In the genomic region with DNA sequence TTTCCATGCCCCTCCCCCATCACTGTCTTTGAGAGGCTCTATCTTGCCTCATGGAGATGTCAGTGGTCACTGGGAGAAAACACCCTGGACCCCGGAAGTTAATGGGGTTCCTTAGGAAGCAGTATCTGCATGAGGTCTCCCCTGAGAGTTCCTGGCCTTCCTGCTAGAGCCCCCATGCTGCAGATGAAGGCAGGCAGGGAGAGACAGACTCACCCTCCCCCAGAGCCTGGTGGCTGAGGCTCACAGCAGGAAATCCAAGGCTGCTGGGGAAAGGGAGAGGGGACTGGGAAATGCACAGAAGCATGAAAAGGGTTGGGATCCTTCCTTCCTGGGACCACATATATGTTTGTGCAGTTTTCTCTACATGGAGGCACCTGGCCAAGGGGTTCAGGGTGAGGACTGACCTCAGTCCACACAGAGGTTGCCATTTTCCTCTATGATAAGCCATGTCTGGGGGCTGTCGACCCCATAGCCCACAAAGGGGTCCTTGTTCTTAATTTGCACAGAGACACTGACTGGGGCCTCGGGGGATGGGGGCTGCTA, we compare ENCODE assay signal across 22 cellular contexts.
"Had no signal": no experiment of that assay in that cellular context is flagged by ENCODE, and none has a peak within 500 bp of the region (broad histone marks: within the 10 kb centered on the region; RNA-seq: fewer than 3 reads in every experiment).

No MANE protein-coding gene starts in this region.

- ATAC-seq: activated CD4-positive, CD25-positive, alpha-beta regulatory T cell treated with anti-CD3 and anti-CD28 coated beads, Interleukin-2, amount 50 U/mL, for 24 hours; activated T-cell treated with anti-CD3 and anti-CD28 coated beads, Interleukin-2, amount 50 U/mL, for 72 hours; left lobe of liver; stimulated activated naive CD8-positive, alpha-beta T cell treated with anti-CD3 and anti-CD28 coated beads, Interleukin-15, Interleukin-2, amounts not matched to agents 100 U/mL and 50 U/mL, for 24 hours had no signal

- H3K9me3 Mint-ChIP-seq: activated CD4-positive, alpha-beta T cell treated with anti-CD3 and anti-CD28 coated beads, Interleukin-2, amount 10 ng/mL, durations not matched to agents 7 days and 5 days; activated T-cell treated with anti-CD3 and anti-CD28 coated beads, Interleukin-2, amount 50 U/mL, for 72 hours; mesothelial cell of epicardium; nephron progenitor cell had no signal

- H3K27ac ChIP-seq: tibial nerve had no signal

- H3K4me1 Mint-ChIP-seq: activated CD4-positive, alpha-beta T cell treated with anti-CD3 and anti-CD28 coated beads, Interleukin-2, amount 10 ng/mL, durations not matched to agents 7 days and 5 days had no signal

- H3K4me1 ChIP-seq: breast epithelium had no signal

- H3K27me3 ChIP-seq: ascending aorta, breast epithelium, tibial nerve had no signal

- DNase-seq: activated CD4-positive, alpha-beta T cell treated with anti-CD3 and anti-CD28 coated beads, Interleukin-2, amount 10 ng/mL, durations not matched to agents 7 days and 5 days; activated CD8-positive, alpha-beta memory T cell treated with anti-CD3 and anti-CD28 coated beads for 24 hours; activated CD8-positive, alpha-beta memory T cell treated with anti-CD3 and anti-CD28 coated beads, Interleukin-2, amount 50 U/mL, for 48 hours; activated effector memory CD4-positive, alpha-beta T cell treated with anti-CD3 and anti-CD28 coated beads, Interleukin-2, amount 50 U/mL, for 16 hours; activated naive CD4-positive, alpha-beta T cell treated with anti-CD3 and anti-CD28 coated beads, Interleukin-2, amount 50 U/mL, for 16 hours; activated T-cell treated with anti-CD3 and anti-CD28 coated beads, Interleukin-2, amount 50 U/mL, for 72 hours; erythroblast; kidney; nephron progenitor cell; occipital lobe; stimulated activated CD4-positive, alpha-beta T cell treated with anti-CD3 and anti-CD28 coated beads, Interleukin-2, amount 100 ng/mL, for 24 hours; stimulated activated naive CD8-positive, alpha-beta T cell treated with anti-CD3 and anti-CD28 coated beads, Interleukin-15, Interleukin-2, amounts not matched to agents 100 U/mL and 50 U/mL, for 24 hours; substantia nigra; T1000 had no signal

- H3K4me3 Mint-ChIP-seq: activated CD4-positive, alpha-beta T cell treated with anti-CD3 and anti-CD28 coated beads, Interleukin-2, amount 10 ng/mL, durations not matched to agents 7 days and 5 days; activated T-cell treated with anti-CD3 and anti-CD28 coated beads, Interleukin-2, amount 50 U/mL, for 72 hours; mesothelial cell of epicardium had no signal

- H3K36me3 Mint-ChIP-seq: mesothelial cell of epicardium had no signal

- H3K4me3 ChIP-seq: ascending aorta, breast epithelium, coronary artery, lung, tibial nerve had no signal

- H3K36me3 ChIP-seq: ascending aorta, breast epithelium, tibial nerve had no signal

- H3K27ac Mint-ChIP-seq: activated CD4-positive, alpha-beta T cell treated with anti-CD3 and anti-CD28 coated beads, Interleukin-2, amount 10 ng/mL, durations not matched to agents 7 days and 5 days; activated T-cell treated with anti-CD3 and anti-CD28 coated beads, Interleukin-2, amount 50 U/mL, for 72 hours; mesothelial cell of epicardium; nephron progenitor cell had no signal

- H3K9me3 ChIP-seq: ascending aorta, breast epithelium, tibial nerve had no signal
